In the genomic region with DNA sequence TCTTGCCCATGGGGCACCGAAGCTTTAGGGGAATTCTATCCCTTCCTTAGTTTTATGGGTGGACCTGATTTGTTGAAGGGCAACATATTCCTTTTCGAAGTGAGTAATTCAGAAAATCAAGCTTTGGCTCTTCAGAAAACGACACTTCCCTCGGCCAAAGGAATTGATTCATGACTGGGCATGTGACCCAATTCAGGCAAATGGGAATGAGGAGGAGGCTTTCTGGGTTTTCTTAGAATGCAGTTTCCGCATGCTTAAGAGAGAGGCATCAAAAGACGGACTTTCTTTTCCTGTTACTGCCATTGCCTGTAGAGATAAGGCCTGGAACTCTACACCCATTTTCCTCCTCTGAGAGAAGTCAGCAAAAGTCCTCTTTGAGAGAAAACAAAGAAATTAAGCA, we compare ENCODE assay signal across 29 cellular contexts.
"Had no signal": no experiment of that assay in that cellular context is flagged by ENCODE, and none has a peak within 500 bp of the region (broad histone marks: within the 10 kb centered on the region; RNA-seq: fewer than 3 reads in every experiment).

No MANE protein-coding gene starts in this region.

- H3K36me3 ChIP-seq: colonic mucosa, esophagus muscularis mucosa, gastroesophageal sphincter, heart left ventricle, sigmoid colon, spleen, thoracic aorta, tibial nerve, upper lobe of left lung had no signal

- H3K27ac ChIP-seq: colonic mucosa, esophagus muscularis mucosa, foreskin keratinocyte, gastroesophageal sphincter, heart left ventricle, hepatocyte, psoas muscle, sigmoid colon, spleen, thoracic aorta, tibial nerve, upper lobe of left lung had no signal

- H3K9me3 Mint-ChIP-seq: memory B cell had no signal

- ATAC-seq: foreskin keratinocyte; gastroesophageal sphincter; heart left ventricle; left lobe of liver; mucosa of descending colon; natural killer cell treated with Interleukin-12 subunit alpha and Interleukin-12 subunit beta and Interleukin-15 and Interleukin-18, amount 100 ng/mL, for 72 hours; psoas muscle; right cardiac atrium; stimulated activated naive B cell treated with anti-CD40 and anti-IgM and Interleukin-4, amounts not matched to agents 10 μg/mL and 1 μg/mL and 100 μg/mL, for 72 hours had no signal

- H3K4me3 Mint-ChIP-seq: dendritic cell treated with granulocyte-macrophage colony-stimulating factor and Interleukin-4, amounts not matched to agents 40 ng/mL and 50 ng/mL, for 4 days; memory B cell; mesothelial cell of epicardium; naive B cell; natural killer cell treated with Interleukin-12 subunit alpha and Interleukin-12 subunit beta and Interleukin-15 and Interleukin-18, amount 100 ng/mL, for 72 hours; neural crest cell; stimulated activated naive B cell treated with anti-CD40 and anti-IgM and Interleukin-4, amounts not matched to agents 10 μg/mL and 1 μg/mL and 100 μg/mL, for 72 hours; stimulated activated naive CD8-positive, alpha-beta T cell treated with anti-CD3 and anti-CD28 coated beads, Interleukin-15, Interleukin-2, amounts not matched to agents 100 ng/mL and 50 ng/mL, for 24 hours had no signal

- H3K79me2 ChIP-seq: hepatocyte had no signal

- H3K27ac Mint-ChIP-seq: dendritic cell treated with granulocyte-macrophage colony-stimulating factor and Interleukin-4, amounts not matched to agents 40 ng/mL and 50 ng/mL, for 4 days; memory B cell; mesothelial cell of epicardium; naive B cell; natural killer cell treated with Interleukin-12 subunit alpha and Interleukin-12 subunit beta and Interleukin-15 and Interleukin-18, amount 100 ng/mL, for 72 hours; stimulated activated naive B cell treated with anti-CD40 and anti-IgM and Interleukin-4, amounts not matched to agents 10 μg/mL and 1 μg/mL and 100 μg/mL, for 72 hours; stimulated activated naive CD8-positive, alpha-beta T cell treated with anti-CD3 and anti-CD28 coated beads, Interleukin-15, Interleukin-2, amounts not matched to agents 100 ng/mL and 50 ng/mL, for 24 hours had no signal

- H3K4me1 Mint-ChIP-seq: memory B cell; mesothelial cell of epicardium; naive B cell; stimulated activated naive B cell treated with anti-CD40 and anti-IgM and Interleukin-4, amounts not matched to agents 10 μg/mL and 1 μg/mL and 100 μg/mL, for 72 hours had no signal

- H3K4me3 ChIP-seq: colonic mucosa, esophagus muscularis mucosa, gastroesophageal sphincter, heart left ventricle, hepatocyte, lung, mucosa of descending colon, psoas muscle, sigmoid colon, spleen, thoracic aorta, tibial nerve, upper lobe of left lung had no signal

- H3K27me3 ChIP-seq: colonic mucosa, esophagus muscularis mucosa, foreskin keratinocyte, gastroesophageal sphincter, heart left ventricle, hepatocyte, sigmoid colon, spleen, tibial nerve, upper lobe of left lung had no signal

- H3K27me3 Mint-ChIP-seq: dendritic cell treated with granulocyte-macrophage colony-stimulating factor and Interleukin-4, amounts not matched to agents 40 ng/mL and 50 ng/mL, for 4 days; memory B cell; natural killer cell treated with Interleukin-12 subunit alpha and Interleukin-12 subunit beta and Interleukin-15 and Interleukin-18, amount 100 ng/mL, for 72 hours; stimulated activated naive B cell treated with anti-CD40 and anti-IgM and Interleukin-4, amounts not matched to agents 10 μg/mL and 1 μg/mL and 100 μg/mL, for 72 hours; stimulated activated naive CD8-positive, alpha-beta T cell treated with anti-CD3 and anti-CD28 coated beads, Interleukin-15, Interleukin-2, amounts not matched to agents 100 ng/mL and 50 ng/mL, for 24 hours had no signal

- DNase-seq: colonic mucosa; effector memory CD4-positive, alpha-beta T cell; foreskin keratinocyte; heart left ventricle; kidney; mucosa of descending colon; naive B cell; nucleus accumbens; psoas muscle; right cardiac atrium; sigmoid colon; spleen; stimulated activated CD4-positive, alpha-beta T cell treated with anti-CD3 and anti-CD28 coated beads, Interleukin-15, amount 100 ng/mL, for 24 hours; stimulated activated CD4-positive, alpha-beta T cell treated with anti-CD3 and anti-CD28 coated beads, Interleukin-2, amount 100 ng/mL, for 48 hours; stimulated activated naive B cell treated with anti-CD40 and anti-IgM and Interleukin-4, amounts not matched to agents 10 μg/mL and 1 μg/mL and 100 μg/mL, for 72 hours; upper lobe of left lung had no signal

- H2AFZ ChIP-seq: hepatocyte had no signal

- H3K9me3 ChIP-seq: colonic mucosa, esophagus muscularis mucosa, gastroesophageal sphincter, heart left ventricle, mucosa of descending colon, psoas muscle, sigmoid colon, thoracic aorta, tibial nerve, upper lobe of left lung had no signal

- H3K4me2 ChIP-seq: hepatocyte had no signal

- H3K4me1 ChIP-seq: colonic mucosa, esophagus muscularis mucosa, foreskin keratinocyte, gastroesophageal sphincter, heart left ventricle, psoas muscle, sigmoid colon, spleen, tibial nerve, upper lobe of left lung had no signal

- H3K36me3 Mint-ChIP-seq: memory B cell; mesothelial cell of epicardium; naive B cell; natural killer cell treated with Interleukin-12 subunit alpha and Interleukin-12 subunit beta and Interleukin-15 and Interleukin-18, amount 100 ng/mL, for 72 hours; stimulated activated naive B cell treated with anti-CD40 and anti-IgM and Interleukin-4, amounts not matched to agents 10 μg/mL and 1 μg/mL and 100 μg/mL, for 72 hours had no signal
